ENCODE assay signal across 34 cellular contexts in the genomic region with DNA sequence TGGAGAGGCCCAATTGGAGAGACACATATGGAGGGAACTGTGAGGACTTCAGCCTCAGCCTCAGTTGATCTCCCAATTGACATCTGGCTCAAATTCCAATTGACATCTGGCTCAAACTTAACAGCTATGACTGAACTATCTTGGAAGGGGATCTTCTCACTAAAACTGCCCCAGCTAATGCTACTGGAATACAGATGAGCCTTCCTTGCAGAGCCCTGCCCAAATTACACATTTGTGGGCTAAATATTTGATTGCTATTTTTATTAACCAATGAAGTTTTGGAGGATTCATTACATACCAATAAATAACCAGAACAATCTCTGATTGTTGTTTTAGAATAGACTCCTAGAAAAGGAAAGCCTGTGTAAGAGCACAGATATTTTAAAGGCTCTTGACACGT.
"Had no signal": no experiment of that assay in that cellular context is flagged by ENCODE, and none has a peak within 500 bp of the region (broad histone marks: within the 10 kb centered on the region; RNA-seq: fewer than 3 reads in every experiment).

No MANE protein-coding gene starts in this region.

- H3K27ac Mint-ChIP-seq: activated B cell treated with CpG ODN at 0.5 μM for 24 hours; activated CD4-positive, alpha-beta memory T cell treated with anti-CD3 and anti-CD28 coated beads for 36 hours; activated CD4-positive, alpha-beta T cell treated with anti-CD3 and anti-CD28 coated beads, Interleukin-2, amount 10 ng/mL, durations not matched to agents 24 days and 14 days; activated CD8-positive, alpha-beta T cell treated with anti-CD3 and anti-CD28 coated beads for 36 hours; activated naive CD4-positive, alpha-beta T cell treated with anti-CD3 and anti-CD28 coated beads for 36 hours; activated naive CD4-positive, alpha-beta T cell treated with anti-CD3 and anti-CD28 coated beads, Interleukin-2, amount 50 U/mL, for 72 hours; activated naive CD8-positive, alpha-beta T cell treated with anti-CD3 and anti-CD28 coated beads for 36 hours; activated T-cell treated with anti-CD3 and anti-CD28 coated beads, Interleukin-2, amount 50 U/mL, for 72 hours; activated T-helper 1 cell treated with anti-CD3 and anti-CD28 coated beads, Interleukin-12 subunit alpha, Interleukin-12 subunit beta, Interleukin-2, Interleukin-4 antibody, amounts not matched to agents 30 ng/mL and 10 ng/mL and 1 ng/mL, durations not matched to agents 14 hours and 24 hours and 36 hours; activated T-helper 17 cell treated with anti-CD3 and anti-CD28 coated beads, Interleukin-2, amount 50 U/mL, for 72 hours; T-helper 1 cell treated with Interleukin-12 subunit alpha and Interleukin-12 subunit beta and Interleukin-4 antibody, amounts not matched to agents 30 μg/mL and 1 μg/mL, for 36 hours; T-helper 2 cell treated with Interferon-gamma antibody and Interleukin-4, amounts not matched to agents 5 μg/mL and 100 μg/mL, for 36 hours had no signal

- H3K36me3 ChIP-seq: adrenal gland, brain microvascular endothelial cell, breast epithelium had no signal

- H3K27ac ChIP-seq: adrenal gland, body of pancreas, brain microvascular endothelial cell, breast epithelium, VCaP had no signal

- H3K9me3 ChIP-seq: body of pancreas had no signal

- H3K4me1 Mint-ChIP-seq: activated B cell treated with CpG ODN at 0.5 μM for 24 hours; activated CD4-positive, alpha-beta T cell treated with anti-CD3 and anti-CD28 coated beads, Interleukin-2, amount 10 ng/mL, durations not matched to agents 24 days and 14 days; activated naive CD8-positive, alpha-beta T cell treated with anti-CD3 and anti-CD28 coated beads for 36 hours; activated T-helper 17 cell treated with anti-CD3 and anti-CD28 coated beads, Interleukin-2, amount 50 U/mL, for 72 hours had no signal

- H3K27me3 ChIP-seq: adrenal gland, body of pancreas, brain microvascular endothelial cell, breast epithelium had no signal

- H3K27me3 Mint-ChIP-seq: activated B cell treated with CpG ODN at 0.5 μM for 24 hours; activated CD4-positive, alpha-beta memory T cell treated with anti-CD3 and anti-CD28 coated beads for 36 hours; activated CD4-positive, alpha-beta T cell treated with anti-CD3 and anti-CD28 coated beads, Interleukin-2, amount 10 ng/mL, durations not matched to agents 24 days and 14 days; activated CD8-positive, alpha-beta T cell treated with anti-CD3 and anti-CD28 coated beads for 36 hours had no signal

- H3K4me1 ChIP-seq: adrenal gland, body of pancreas, breast epithelium had no signal

- ATAC-seq: activated CD8-positive, alpha-beta T cell treated with anti-CD3 and anti-CD28 coated beads for 36 hours; activated naive CD4-positive, alpha-beta T cell treated with anti-CD3 and anti-CD28 coated beads, Interleukin-2, amount 50 U/mL, for 72 hours; activated T-cell treated with anti-CD3 and anti-CD28 coated beads, Interleukin-2, amount 50 U/mL, for 4 hours; activated T-cell treated with anti-CD3 and anti-CD28 coated beads, Interleukin-2, amount 50 U/mL, for 72 hours; activated T-helper 17 cell treated with anti-CD3 and anti-CD28 coated beads, Interleukin-2, amount 50 U/mL, for 72 hours; body of pancreas had no signal

- H3K36me3 Mint-ChIP-seq: activated CD4-positive, alpha-beta memory T cell treated with anti-CD3 and anti-CD28 coated beads for 36 hours had no signal

- H3K4me3 Mint-ChIP-seq: activated B cell treated with CpG ODN at 0.5 μM for 24 hours; activated CD4-positive, alpha-beta memory T cell treated with anti-CD3 and anti-CD28 coated beads for 36 hours; activated CD4-positive, alpha-beta T cell treated with anti-CD3 and anti-CD28 coated beads, Interleukin-2, amount 10 ng/mL, durations not matched to agents 24 days and 14 days; activated CD8-positive, alpha-beta T cell treated with anti-CD3 and anti-CD28 coated beads for 36 hours; activated naive CD4-positive, alpha-beta T cell treated with anti-CD3 and anti-CD28 coated beads for 36 hours; activated naive CD8-positive, alpha-beta T cell treated with anti-CD3 and anti-CD28 coated beads for 36 hours; activated T-cell treated with anti-CD3 and anti-CD28 coated beads, Interleukin-2, amount 50 U/mL, for 4 hours; activated T-cell treated with anti-CD3 and anti-CD28 coated beads, Interleukin-2, amount 50 U/mL, for 72 hours; activated T-helper 1 cell treated with anti-CD3 and anti-CD28 coated beads, Interleukin-12 subunit alpha, Interleukin-12 subunit beta, Interleukin-2, Interleukin-4 antibody, amounts not matched to agents 30 ng/mL and 10 ng/mL and 1 ng/mL, durations not matched to agents 14 hours and 24 hours and 36 hours; activated T-helper 17 cell treated with anti-CD3 and anti-CD28 coated beads, Interleukin-2, amount 50 U/mL, for 72 hours; T-helper 1 cell treated with Interleukin-12 subunit alpha and Interleukin-12 subunit beta and Interleukin-4 antibody, amounts not matched to agents 30 μg/mL and 1 μg/mL, for 36 hours; T-helper 2 cell treated with Interferon-gamma antibody and Interleukin-4, amounts not matched to agents 5 μg/mL and 100 μg/mL, for 36 hours had no signal

- DNase-seq: activated B cell treated with CpG ODN at 0.5 μM for 24 hours; activated CD4-positive, alpha-beta memory T cell treated with anti-CD3 and anti-CD28 coated beads for 36 hours; activated CD4-positive, alpha-beta T cell treated with anti-CD3 and anti-CD28 coated beads for 4 hours; activated CD4-positive, alpha-beta T cell treated with anti-CD3 and anti-CD28 coated beads, Interleukin-2, amount 10 ng/mL, durations not matched to agents 24 days and 14 days; activated CD4-positive, alpha-beta T cell treated with anti-CD3 and anti-CD28 coated beads, Interleukin-2, amount 50 U/mL, for 1 hour; activated CD4-positive, alpha-beta T cell treated with anti-CD3 and anti-CD28 coated beads, Interleukin-2, amount 50 U/mL, for 4 hours; activated CD4-positive, CD25-positive, alpha-beta regulatory T cell treated with anti-CD3 and anti-CD28 coated beads, Interleukin-2, amount 50 U/mL, for 72 hours; activated CD8-positive, alpha-beta memory T cell treated with anti-CD3 and anti-CD28 coated beads, Interleukin-2, amount 50 U/mL, for 4 hours; activated CD8-positive, alpha-beta T cell treated with anti-CD3 and anti-CD28 coated beads for 36 hours; activated effector memory CD4-positive, alpha-beta T cell treated with anti-CD3 and anti-CD28 coated beads, Interleukin-2, amount 50 U/mL, for 16 hours; activated gamma-delta T cell treated with Interleukin-2 at 50 U/mL for 16 hours; activated naive CD4-positive, alpha-beta T cell; activated naive CD4-positive, alpha-beta T cell treated with anti-CD3 and anti-CD28 coated beads for 36 hours; activated naive CD4-positive, alpha-beta T cell treated with anti-CD3 and anti-CD28 coated beads, Interleukin-2, amount 50 U/mL, for 16 hours; activated naive CD8-positive, alpha-beta T cell treated with anti-CD3 and anti-CD28 coated beads for 36 hours; activated T-cell treated with anti-CD3 and anti-CD28 coated beads for 4 hours; activated T-cell treated with anti-CD3 and anti-CD28 coated beads, Interleukin-2, amount 50 U/mL, for 1 hour; activated T-cell treated with anti-CD3 and anti-CD28 coated beads, Interleukin-2, amount 50 U/mL, for 4 hours; activated T-cell treated with anti-CD3 and anti-CD28 coated beads, Interleukin-2, amount 50 U/mL, for 72 hours; adrenal gland; amniotic stem cell; aorta; body of pancreas; brain microvascular endothelial cell; central memory CD4-positive, alpha-beta T cell; T-helper 2 cell; T-helper 9 cell had no signal

- H3K4me3 ChIP-seq: adrenal gland, body of pancreas, breast epithelium had no signal
